22 cellular contexts compared by ENCODE assay signal in the genomic region with DNA sequence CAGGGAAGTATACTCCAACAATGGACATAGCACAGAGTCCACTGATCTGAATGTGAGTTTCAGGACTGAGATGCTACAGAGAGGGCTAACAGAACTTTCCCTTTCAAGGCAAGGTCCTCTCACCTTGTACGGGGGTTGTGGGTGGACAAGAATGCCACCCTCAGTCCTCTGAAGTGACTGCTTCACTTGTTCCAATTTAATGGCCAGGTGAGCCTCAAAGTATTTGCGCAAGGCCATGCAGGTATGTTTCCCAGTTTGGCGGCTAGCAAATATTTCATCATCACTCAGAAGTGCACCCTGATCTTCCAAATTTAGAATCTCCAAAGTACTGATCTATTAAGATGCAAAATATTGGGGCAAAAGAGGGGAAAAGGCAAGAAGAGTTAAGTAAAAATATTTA. TPM values are rescaled to one million over a fixed set of nuclear protein-coding genes. Genes with fewer than 3 reads are reported as not detected.
DNase-seq lines count a peak whose midpoint lies in the region; ATAC-seq and TF ChIP-seq lines count a peak whose summit lies in the region.
"Had no signal": no experiment of that assay in that cellular context is flagged by ENCODE, and none has a peak within 500 bp of the region (broad histone marks: within the 10 kb centered on the region; RNA-seq: fewer than 3 reads in every experiment).

No MANE protein-coding gene starts in this region.

- 91 to 97% (median 96%) methylated on average over 3 of the region's 3 CpGs for WGBS in heart left ventricle, 4 donors

- ATAC-seq in heart left ventricle: no peak
- ATAC-seq in left lung: peak; percentile 81
- no peak for ATAC-seq in stimulated activated effector memory CD8-positive, alpha-beta T cell treated with anti-CD3 and anti-CD28 coated beads, Interleukin-12 subunit alpha, Interleukin-12 subunit beta, amount 100 ng/mL, for 72 hours
- no peak for ATAC-seq in HG03108 (IDR thresholded peaks at IDR 0.05; ENCODE audit: unreplicated experiment)
- ATAC-seq: A549, GM23338, HCT116 had no signal

- intact Hi-C loops in heart left ventricle (cut with DNase I): no loop called here
- intact Hi-C loops in left lung (cut with DNase I): no loop called here
- intact Hi-C loops in Calu3 (cut with micrococcal nuclease; ENCODE audit: unreplicated experiment): no loop called here

- H3K9me3 ChIP-seq in cardiac muscle cell (ENCODE audit: low read depth) (no peaks in the 10 kb centered on the region), heart left ventricle (no peaks in the 10 kb centered on the region), left lung (no peaks in the 10 kb centered on the region)
- H3K9me3 ChIP-seq: A549; BE2C; BLaER1 treated with 17β-estradiol and CSF1 and Interleukin-3, amounts not matched to agents 10 nM and 100 nM had no signal

- BruUV-seq in Calu3 (replicated peaks; lab: Mats Ljungman, UMichigan): no TSS peak

- peak overlapping the region; percentile 37 for H3K27ac Mint-ChIP-seq in stimulated activated effector memory CD8-positive, alpha-beta T cell treated with anti-CD3 and anti-CD28 coated beads, Interleukin-12 subunit alpha, Interleukin-12 subunit beta, amount 100 ng/mL, for 72 hours
- no peak overlapping the region for H3K27ac Mint-ChIP-seq in Calu3 (ENCODE audit: unreplicated experiment)
- H3K27ac Mint-ChIP-seq: CD4-positive, alpha-beta T cell; GM23338 had no signal

- no peak overlapping the region for H3K4me3 Mint-ChIP-seq in stimulated activated effector memory CD8-positive, alpha-beta T cell treated with anti-CD3 and anti-CD28 coated beads, Interleukin-12 subunit alpha, Interleukin-12 subunit beta, amount 100 ng/mL, for 72 hours
- no peak overlapping the region for H3K4me3 Mint-ChIP-seq in Calu3 (ENCODE audit: low read depth, unreplicated experiment)
- H3K4me3 Mint-ChIP-seq: CD14-positive monocyte; CD4-positive, alpha-beta T cell; CD8-positive, alpha-beta memory T cell; GM23338; H9 had no signal

- DNase-seq in cardiac muscle cell (ENCODE audit: low read depth in 1 of 2, low spot score in 1 of 2) (no peak), heart left ventricle (no peak), left lung (no peak), Calu3 (no peak), hypothalamus (lab: John Stamatoyannopoulos, UW) (no peak)
- no peak for DNase-seq in stimulated activated effector memory CD8-positive, alpha-beta T cell treated with anti-CD3 and anti-CD28 coated beads, Interleukin-12 subunit alpha, Interleukin-12 subunit beta, amount 100 ng/mL, for 72 hours (ENCODE audit: low spot score in 2 of 2)
- DNase-seq: 8988T; ACHN; AML-193; BE2C; CD4-positive, alpha-beta T cell; CD8-positive, alpha-beta memory T cell; DMS53; DMS79 treated with DMSO at 0.1 percent for 48 hours; GF-D8; H9 had no signal

- H3K9me3 Mint-ChIP-seq in stimulated activated effector memory CD8-positive, alpha-beta T cell treated with anti-CD3 and anti-CD28 coated beads, Interleukin-12 subunit alpha, Interleukin-12 subunit beta, amount 100 ng/mL, for 72 hours: no peaks in the 10 kb centered on the region
- H3K9me3 Mint-ChIP-seq in Calu3 (ENCODE audit: low read depth, unreplicated experiment): no peaks in the 10 kb centered on the region
- H3K9me3 Mint-ChIP-seq: CD14-positive monocyte; CD4-positive, alpha-beta T cell; CD8-positive, alpha-beta memory T cell; GM23338; H9 had no signal

- no peaks in the 10 kb centered on the region for H3K27me3 Mint-ChIP-seq in Calu3 (ENCODE audit: unreplicated experiment)
- H3K27me3 Mint-ChIP-seq: CD4-positive, alpha-beta T cell; CD8-positive, alpha-beta memory T cell had no signal

- H3K27me3 ChIP-seq in cardiac muscle cell: no peaks in the 10 kb centered on the region
- no peaks in the 10 kb centered on the region for H3K27me3 ChIP-seq in heart left ventricle
- H3K27me3 ChIP-seq in left lung: no peaks in the 10 kb centered on the region
- H3K27me3 ChIP-seq: BE2C; BLaER1 treated with 17β-estradiol and CSF1 and Interleukin-3, amounts not matched to agents 10 nM and 100 nM had no signal

- peaks cover 52% of the 10 kb centered on the region for H3K36me3 ChIP-seq in cardiac muscle cell
- H3K36me3 ChIP-seq in heart left ventricle: peaks cover 0 to 91% (median 86%) of the 10 kb centered on the region in 9 donors
- peaks cover 2 to 96% of the 10 kb centered on the region in 2 donors for H3K36me3 ChIP-seq in left lung
- H3K36me3 ChIP-seq: BE2C had no signal

- no peaks in the 10 kb centered on the region for H3K4me1 Mint-ChIP-seq in stimulated activated effector memory CD8-positive, alpha-beta T cell treated with anti-CD3 and anti-CD28 coated beads, Interleukin-12 subunit alpha, Interleukin-12 subunit beta, amount 100 ng/mL, for 72 hours
- no peaks in the 10 kb centered on the region for H3K4me1 Mint-ChIP-seq in Calu3 (ENCODE audit: low read depth, unreplicated experiment)
- H3K4me1 Mint-ChIP-seq: CD14-positive monocyte; CD8-positive, alpha-beta memory T cell; GM23338; H9 had no signal

- H3K36me3 Mint-ChIP-seq in stimulated activated effector memory CD8-positive, alpha-beta T cell treated with anti-CD3 and anti-CD28 coated beads, Interleukin-12 subunit alpha, Interleukin-12 subunit beta, amount 100 ng/mL, for 72 hours: peaks cover 98% of the 10 kb centered on the region
- peaks cover 21% of the 10 kb centered on the region for H3K36me3 Mint-ChIP-seq in Calu3 (ENCODE audit: insufficient read depth, unreplicated experiment)

- TF ChIP-seq POLR2A in heart left ventricle (IDR thresholded peaks at IDR 0.05): no peak

- H3K4me3 ChIP-seq in cardiac muscle cell: no peak overlapping the region
- H3K4me3 ChIP-seq in heart left ventricle: no peak overlapping the region
- H3K4me3 ChIP-seq in left lung: no peak overlapping the region
- H3K4me3 ChIP-seq: A549; BLaER1 treated with 17β-estradiol and CSF1 and Interleukin-3, amounts not matched to agents 10 nM and 100 nM; GM23338 had no signal

- CTCF ChIA-PET in Calu3 (lab: Charles Lee): no interaction called here

- H3K27ac ChIP-seq in cardiac muscle cell (peak overlapping the region; percentile 43), heart left ventricle (no peak overlapping the region), left lung (no peak overlapping the region)
- H3K27ac ChIP-seq: A549; BLaER1 treated with 17β-estradiol and CSF1 and Interleukin-3, amounts not matched to agents 10 nM and 100 nM had no signal

- no peaks in the 10 kb centered on the region for H3K4me1 ChIP-seq in cardiac muscle cell (ENCODE audit: low read depth)
- H3K4me1 ChIP-seq in heart left ventricle: no peaks in the 10 kb centered on the region
- no peaks in the 10 kb centered on the region for H3K4me1 ChIP-seq in left lung
- H3K4me1 ChIP-seq: A549; BE2C; BLaER1 treated with 17β-estradiol and CSF1 and Interleukin-3, amounts not matched to agents 10 nM and 100 nM had no signal

- TF ChIP-seq CTCF in cardiac muscle cell (IDR thresholded peaks at IDR 0.05; ENCODE audit: low read depth, low read length): no peak
- no peak for TF ChIP-seq CTCF in heart left ventricle (IDR thresholded peaks at IDR 0.05)
- TF ChIP-seq CTCF in left lung (IDR thresholded peaks at IDR 0.05): no peak
- no peak for TF ChIP-seq CTCF in Calu3 (IDR thresholded peaks at IDR 0.05; ENCODE audit: unreplicated experiment)

RNA-seq across cellular contexts. Expression of gene RBM15B, which starts 38.1 kb away (rescaled TPM):
- total RNA-seq in cardiac muscle cell (44.1 and 55.8 TPM in 2 replicates), heart left ventricle (10 to 100 TPM; 12.7 to 21.5 (median 16.2) TPM), left lung (10 to 100 TPM; 25.2 to 26.9 TPM), Calu3 (2022) (40.6 and 43.8 TPM in 2 replicates)
- polyA plus RNA-seq in cardiac muscle cell (37.9 and 49.2 TPM in 2 replicates), heart left ventricle (10 to 100 TPM in 1 of 2 donors, 1 to 10 TPM in 1; 4.0 to 15.7 TPM)

RNA-seq across cellular contexts. Expression of gene MANF, which starts 44.0 kb away (rescaled TPM):
- total RNA-seq in cardiac muscle cell (55.6 and 180 TPM in 2 replicates), heart left ventricle (10 to 100 TPM; 22.3 to 87.2 (median 47.5) TPM), left lung (100 to 1,000 TPM; 109 to 187 TPM), Calu3 (2022) (140 and 176 TPM in 2 replicates)
- polyA plus RNA-seq in cardiac muscle cell (66.9 and 163 TPM in 2 replicates), heart left ventricle (100 to 1,000 TPM in 1 of 2 donors, 10 to 100 TPM in 1; 21.2 to 130 TPM)
